ENCODE assay signal across 8 cellular contexts in genomic region chr19:55606817-55607216, GRCh38. TPM values are rescaled to one million over a fixed set of nuclear protein-coding genes. Genes with fewer than 3 reads are reported as not detected.
DNase-seq lines count a peak whose midpoint lies in the region; ATAC-seq, FAIRE-seq and TF ChIP-seq lines count a peak whose summit lies in the region.

No MANE protein-coding gene starts in this region.

- no peaks in the 10 kb centered on the region for H3K9me3 ChIP-seq in small intestine (ENCODE audit: control insufficient read depth, low read depth)

- peak overlapping the region; percentile 93 to 95 for H3K27ac Mint-ChIP-seq in natural killer cell

- no peak for FAIRE-seq in small intestine (lab: Jason Lieb, UNC)

- no peaks in the 10 kb centered on the region for H3K36me3 Mint-ChIP-seq in natural killer cell

- no peaks in the 10 kb centered on the region for H3K4me1 ChIP-seq in small intestine (ENCODE audit: control insufficient read depth in 2 of 2, insufficient read depth in 1 of 2, low read depth in 1 of 2, low read length in 1 of 2)

- no peak for DNase-seq in LNCaP clone FGC (ENCODE audit: low read depth)
- no peak for DNase-seq in natural killer cell
- no peak for DNase-seq in small intestine
- no peak for DNase-seq in activated CD8-positive, alpha-beta memory T cell treated with anti-CD3 and anti-CD28 coated beads for 24 hours

- H3K36me3 ChIP-seq in small intestine (ENCODE audit: control insufficient read depth in 2 of 2, insufficient read depth in 2 of 2, low read length in 2 of 2) = no peaks in the 10 kb centered on the region

- intact Hi-C loops in natural killer cell (cut with micrococcal nuclease) = loop anchor here (1.0 to 5.0 kb wide), 2 partner anchors 35 to 90 kb away; partner anchors contain the start of genes ZNF580 and ZNF581

- H3K4me3 ChIP-seq in LNCaP clone FGC (ENCODE audit: low read depth, low read length) (peak overlapping the region; percentile 96), small intestine (ENCODE audit: low read depth in 1 of 2, low read length in 2 of 2) (no peak overlapping the region)

- 72 to 77% (median 74%) methylated on average over 9 of the region's 9 CpGs for WGBS in small intestine, 3 donors

- H3K27me3 ChIP-seq in small intestine (ENCODE audit: control insufficient read depth in 2 of 2, insufficient read depth in 2 of 2, low read length in 2 of 2) = no peaks in the 10 kb centered on the region

- H3K9me3 Mint-ChIP-seq in natural killer cell = no peaks in the 10 kb centered on the region

- TF ChIP-seq CTCF in C4-2B (conservative IDR thresholded peaks at IDR 0.05) = no peak
- TF ChIP-seq CTCF in LNCaP clone FGC (IDR thresholded peaks at IDR 0.05; ENCODE audit: control insufficient read depth, extremely low read depth, insufficient read depth) = no peak
- no peak for TF ChIP-seq CTCF in natural killer cell (IDR thresholded peaks at IDR 0.05)

- peaks cover 56 to 73% of the 10 kb centered on the region in 2 donors for H3K4me1 Mint-ChIP-seq in natural killer cell

- no peaks in the 10 kb centered on the region for H3K27me3 Mint-ChIP-seq in natural killer cell (ENCODE audit: low read depth in 2 of 2)

- H3K27ac ChIP-seq in C4-2B (peak overlapping the region; percentile 92), cingulate gyrus (ENCODE audit: low read depth, low read length) (peak overlapping the region; percentile 96), small intestine (ENCODE audit: low read depth in 1 of 2, low read length in 1 of 2) (no peak overlapping the region)

- H3K4me3 Mint-ChIP-seq in natural killer cell = peak overlapping the region; percentile 94

- no peak for ATAC-seq in natural killer cell
- ATAC-seq in GM19035 (IDR thresholded peaks at IDR 0.05; ENCODE audit: unreplicated experiment) = no peak
- ATAC-seq in GM21515 (IDR thresholded peaks at IDR 0.05; ENCODE audit: unreplicated experiment) = no peak

RNA-seq across cellular contexts. Expression of gene ZNF865, which starts 1.4 kb away (rescaled TPM):
- total RNA-seq in natural killer cell = 10 to 100 TPM; 18.5 to 22.1 (median 20.9) TPM
- polyA plus RNA-seq in small intestine = 1 to 10 TPM; 4.0 to 6.8 (median 4.3) TPM

RNA-seq across cellular contexts. Expression of gene ZNF524, which starts 6.7 kb away (rescaled TPM):
- 10 to 100 TPM in 2 of 3 donors, 1 to 10 TPM in 1; 9.2 to 12.6 (median 12.5) TPM for total RNA-seq in natural killer cell
- polyA plus RNA-seq in small intestine = 10 to 100 TPM; 40.2 to 63.5 (median 51.2) TPM

RNA-seq across cellular contexts. Expression of gene FIZ1, which starts 7.5 kb away (rescaled TPM):
- total RNA-seq in natural killer cell = 10 to 100 TPM in 2 of 3 donors, 1 to 10 TPM in 1; 8.5 to 18.2 (median 10.3) TPM
- polyA plus RNA-seq in small intestine = 1 to 10 TPM; 7.2 to 7.5 (median 7.3) TPM

RNA-seq across cellular contexts. Expression of gene ZNF784, which starts 17.5 kb away (rescaled TPM):
- 1 to 10 TPM; 6.4 to 7.9 (median 7.1) TPM for total RNA-seq in natural killer cell
- 10 to 100 TPM in 2 of 3 donors, 1 to 10 TPM in 1; 9.5 to 11.9 (median 10.1) TPM for polyA plus RNA-seq in small intestine

RNA-seq across cellular contexts. Expression of gene ZNF579, which starts 26.2 kb away (rescaled TPM):
- total RNA-seq in natural killer cell = 10 to 100 TPM in 1 of 3 donors, 1 to 10 TPM in 2; 8.3 to 11.2 (median 9.5) TPM
- 1 to 10 TPM; 2.2 to 4.9 (median 4.8) TPM for polyA plus RNA-seq in small intestine

Comparison
In these comparisons a context has a peak if more than half of its experiments do, and no peak if none do; other contexts are left out.
1. H3K27ac ChIP-seq: peak in C4-2B (single experiment) and cingulate gyrus (single experiment); none in small intestine (0 of 2).